Comparison of ENCODE assay signal across 21 cellular contexts in genomic region chrX:138127314-138127713, GRCh38.
DNase-seq lines count a peak whose midpoint lies in the region; ATAC-seq and TF ChIP-seq lines count a peak whose summit lies in the region.
"Had no signal": no experiment of that assay in that cellular context is flagged by ENCODE, and none has a peak within 500 bp of the region (broad histone marks: within the 10 kb centered on the region; RNA-seq: fewer than 3 reads in every experiment).

No MANE protein-coding gene starts in this region.

- no peak overlapping the region for H2BK120ac ChIP-seq in neuronal stem cell (ENCODE audit: low read depth, low read length)

- H3K36me3 ChIP-seq in MG63 (no peaks in the 10 kb centered on the region), neuronal stem cell (replicated peaks in 1 of 2; ENCODE audit: control insufficient read depth in 2 of 2, insufficient read depth in 2 of 2, low read length in 2 of 2) (no peaks in the 10 kb centered on the region)
- H3K36me3 ChIP-seq: ascending aorta, upper lobe of right lung had no signal

- TF ChIP-seq CTCF in astrocyte of the spinal cord (IDR thresholded peaks at IDR 0.05; ENCODE audit: low read depth, low read length), result no peak

- H3K4me1 ChIP-seq in neuronal stem cell (ENCODE audit: control insufficient read depth in 2 of 2, insufficient read depth in 1 of 2, low read depth in 1 of 2, low read length in 2 of 2), result peaks cover 0 to 4% of the 10 kb centered on the region in 2 donors
- H3K4me1 ChIP-seq: ascending aorta, Caco-2, upper lobe of right lung had no signal

- H3K18ac ChIP-seq in neuronal stem cell (ENCODE audit: low read length), result no peak overlapping the region

- H3K9ac ChIP-seq in neuronal stem cell (ENCODE audit: low read depth, low read length, poor library complexity), result no peak overlapping the region

- no peak overlapping the region for H2BK15ac ChIP-seq in neuronal stem cell (ENCODE audit: low read length)

- no CpG with 5 or more reads among the region's 8 CpGs for WGBS in neuronal stem cell (ENCODE audit: extremely low coverage in 2 of 2, insufficient read length in 2 of 2, insufficient replicate concordance in 1 of 2), 2 donors

- in situ Hi-C loops in astrocyte of the spinal cord (cut with HindIII; ENCODE audit: low sequenced_read_pairs), result no loop called here

- no peak overlapping the region for H3K4ac ChIP-seq in neuronal stem cell (ENCODE audit: low read length)

- H4K8ac ChIP-seq in neuronal stem cell (ENCODE audit: low read depth, low read length), result no peak overlapping the region

- no peak overlapping the region for H3K23ac ChIP-seq in neuronal stem cell (ENCODE audit: low read depth, low read length, poor library complexity)

- H3K27me3 ChIP-seq in MG63 (no peaks in the 10 kb centered on the region), neuronal stem cell (ENCODE audit: control insufficient read depth in 3 of 3, insufficient read depth in 3 of 3, low read depth in 1 of 3, low read length in 3 of 3) (peaks cover 0 to 13% (median 0%) of the 10 kb centered on the region in 3 experiments)
- H3K27me3 ChIP-seq: ascending aorta, upper lobe of right lung had no signal

- H3K9me3 ChIP-seq in MG63, result no peaks in the 10 kb centered on the region
- no peaks in the 10 kb centered on the region for H3K9me3 ChIP-seq in neuronal stem cell (replicated peaks in 1 of 2; ENCODE audit: control insufficient read depth in 2 of 2, insufficient read depth in 1 of 2, low read depth in 1 of 2, low read length in 2 of 2)
- H3K9me3 ChIP-seq: ascending aorta, Caco-2, upper lobe of right lung had no signal

- H3K4me2 ChIP-seq in neuronal stem cell (ENCODE audit: insufficient read depth, low read length, poor library complexity, severe bottlenecking), result no peak overlapping the region

- no peak overlapping the region for H2AK5ac ChIP-seq in neuronal stem cell (ENCODE audit: low read depth, low read length)

- DNase-seq in Daoy (ENCODE audit: low read depth) (peak; percentile 12), MG63 (peak; percentile 14), astrocyte of the spinal cord (ENCODE audit: low read depth, low spot score) (peak; percentile 28), kidney tubule cell (ENCODE audit: low spot score) (peak; percentile 60), GDM1 (lab: John Stamatoyannopoulos, UW) (no peak), inferior parietal cortex (ENCODE audit: extremely low spot score) (no peak), neuronal stem cell (ENCODE audit: low spot score) (no peak)
- DNase-seq: activated gamma-delta T cell; activated naive CD8-positive, alpha-beta T cell treated with anti-CD3 and anti-CD28 coated beads, Interleukin-2, amount 10 ng/mL, durations not matched to agents 7 days and 5 days; activated T-cell treated with anti-CD3 and anti-CD28 coated beads, Interleukin-2, amount 50 U/mL, for 1 hour; DMS79; left cardiac atrium; right cardiac atrium; stimulated activated CD4-positive, alpha-beta T cell treated with anti-CD3 and anti-CD28 coated beads, Interleukin-4, amount 100 ng/mL, for 1 hour; T-helper 17 cell; upper lobe of right lung had no signal

- no peak overlapping the region for H2AFZ ChIP-seq in neuronal stem cell (ENCODE audit: low read length)

- no peak overlapping the region for H2BK5ac ChIP-seq in neuronal stem cell (ENCODE audit: low read length)

- H3K14ac ChIP-seq in neuronal stem cell (ENCODE audit: low read length), result no peak overlapping the region

- H4K91ac ChIP-seq in neuronal stem cell (ENCODE audit: low read depth, low read length, poor library complexity), result no peak overlapping the region

- no peak for ATAC-seq in HG02798 (IDR thresholded peaks at IDR 0.05; ENCODE audit: poor library complexity, unreplicated experiment)
- ATAC-seq: activated CD4-positive, alpha-beta T cell treated with anti-CD3 and anti-CD28 coated beads for 36 hours; left cardiac atrium; T-helper 17 cell had no signal

- H3K4me3 ChIP-seq in MG63, result no peak overlapping the region
- no peak overlapping the region for H3K4me3 ChIP-seq in astrocyte of the spinal cord (ENCODE audit: low read depth, low read length)
- no peak overlapping the region for H3K4me3 ChIP-seq in neuronal stem cell (ENCODE audit: low read length in 2 of 2)
- H3K4me3 ChIP-seq: ascending aorta, upper lobe of right lung had no signal

- H3K27ac ChIP-seq in neuronal stem cell (replicated peaks; ENCODE audit: low read length), result no peak overlapping the region
- H3K27ac ChIP-seq: ascending aorta, C4-2B, upper lobe of right lung had no signal

- H3K79me1 ChIP-seq in neuronal stem cell (ENCODE audit: low read depth, low read length), result no peaks in the 10 kb centered on the region

- H2BK12ac ChIP-seq in neuronal stem cell (ENCODE audit: low read length), result no peak overlapping the region

Comparison
In these comparisons a context has a peak if more than half of its experiments do, and no peak if none do; other contexts are left out.
1. DNase-seq: peak in Daoy (single experiment), MG63 (single experiment), astrocyte of the spinal cord (single experiment) and kidney tubule cell (single experiment); none in GDM1 (single experiment), inferior parietal cortex (single experiment) and neuronal stem cell (single experiment).